ENCODE assay signal across 13 cellular contexts in genomic region chr6:116019428-116019827, GRCh38. TPM values are rescaled to one million over a fixed set of nuclear protein-coding genes. Genes with fewer than 3 reads are reported as not detected.
DNase-seq lines count a peak whose midpoint lies in the region; ATAC-seq, FAIRE-seq and TF ChIP-seq lines count a peak whose summit lies in the region.
"Had no signal": no experiment of that assay in that cellular context is flagged by ENCODE, and none has a peak within 500 bp of the region (broad histone marks: within the 10 kb centered on the region; RNA-seq: fewer than 3 reads in every experiment).

No MANE protein-coding gene starts in this region.

- H3K4me1 ChIP-seq in K562 (replicated peaks in 1 of 2; ENCODE audit: control insufficient read depth in 2 of 2, insufficient read depth in 2 of 2, low read length in 2 of 2), result no peaks in the 10 kb centered on the region

- no TSS peak for BruUV-seq in K562 (replicated peaks; lab: Mats Ljungman, UMichigan)

- H3K36me3 ChIP-seq in K562 (ENCODE audit: control insufficient read depth, insufficient read depth, low read length), result no peaks in the 10 kb centered on the region

- H3K4me1 Mint-ChIP-seq in activated CD4-positive, alpha-beta T cell treated with anti-CD3 and anti-CD28 coated beads, Interleukin-2, amount 10 ng/mL, durations not matched to agents 24 days and 14 days, result no peaks in the 10 kb centered on the region

- H3K27me3 Mint-ChIP-seq in activated CD4-positive, alpha-beta T cell treated with anti-CD3 and anti-CD28 coated beads, Interleukin-2, amount 10 ng/mL, durations not matched to agents 24 days and 14 days, result peaks cover 22% of the 10 kb centered on the region

- no peaks in the 10 kb centered on the region for H3K36me3 Mint-ChIP-seq in activated CD4-positive, alpha-beta T cell treated with anti-CD3 and anti-CD28 coated beads, Interleukin-2, amount 10 ng/mL, durations not matched to agents 24 days and 14 days (ENCODE audit: low read depth)
- H3K36me3 Mint-ChIP-seq: activated CD4-positive, alpha-beta memory T cell treated with anti-CD3 and anti-CD28 coated beads for 36 hours had no signal

- intact Hi-C loops in K562 (cut with micrococcal nuclease), result no loop called here
- intact Hi-C loops in activated CD4-positive, alpha-beta T cell treated with anti-CD3 and anti-CD28 coated beads, Interleukin-2, amount 10 ng/mL, durations not matched to agents 24 days and 14 days (cut with micrococcal nuclease), result no loop called here

- no peak overlapping the region for H3K4me3 ChIP-seq in K562

- peak; percentile 52 for FAIRE-seq in K562 (lab: Jason Lieb, UNC)

- no peaks in the 10 kb centered on the region for H3K9me3 Mint-ChIP-seq in activated CD4-positive, alpha-beta T cell treated with anti-CD3 and anti-CD28 coated beads, Interleukin-2, amount 10 ng/mL, durations not matched to agents 24 days and 14 days
- H3K9me3 Mint-ChIP-seq: activated CD4-positive, alpha-beta memory T cell treated with anti-CD3 and anti-CD28 coated beads for 36 hours had no signal

- TF ChIP-seq CTCF in K562 (IDR thresholded peaks at IDR 0.05 in 2 of 3, conservative IDR thresholded peaks at IDR 0.05 in 1 of 3; ENCODE audit: insufficient read depth in 2 of 3, low read depth in 1 of 3, low read length in 3 of 3) (no peak), RWPE1 (conservative IDR thresholded peaks at IDR 0.05; ENCODE audit: low read depth) (no peak)

- H3K9ac ChIP-seq in K562 (ENCODE audit: insufficient read depth in 1 of 2, low read depth in 2 of 2, low read length in 2 of 2), result no peak overlapping the region

- H3K4me2 ChIP-seq in K562 (ENCODE audit: insufficient read depth, low read length), result no peak overlapping the region

- no peak overlapping the region for H3K27ac Mint-ChIP-seq in activated CD4-positive, alpha-beta T cell treated with anti-CD3 and anti-CD28 coated beads, Interleukin-2, amount 10 ng/mL, durations not matched to agents 24 days and 14 days
- H3K27ac Mint-ChIP-seq: activated CD4-positive, alpha-beta memory T cell treated with anti-CD3 and anti-CD28 coated beads for 36 hours had no signal

- H3K79me2 ChIP-seq in K562 (ENCODE audit: control insufficient read depth, insufficient read depth, low read length), result no peaks in the 10 kb centered on the region

- no peaks in the 10 kb centered on the region for H3K9me3 ChIP-seq in K562 (replicated peaks; ENCODE audit: control insufficient read depth, insufficient read depth, low read depth, low read length)

- ATAC-seq in GM18861 (IDR thresholded peaks at IDR 0.05; ENCODE audit: unreplicated experiment) (peak; percentile 90), GM21447 (IDR thresholded peaks at IDR 0.05; ENCODE audit: unreplicated experiment) (peak; percentile 70), HG03097 (IDR thresholded peaks at IDR 0.05; ENCODE audit: low FRiP score, unreplicated experiment) (peak; percentile 72), K562 (no peak)

- no peak for TF ChIP-seq POLR2A in K562 (conservative IDR thresholded peaks at IDR 0.05)

- H3K27ac ChIP-seq in K562 (ENCODE audit: extremely low read depth, low read depth, low read length) (no peak overlapping the region), RWPE1 (no peak overlapping the region)
- H3K27ac ChIP-seq: HL-60 had no signal

- CTCF ChIA-PET in K562 (lab: Yijun Ruan, JAX; ENCODE audit: low intra/inter-chr PET ratio), result no interaction called here
- CTCF ChIA-PET in RWPE1 (lab: Yijun Ruan, JAX), result no interaction called here

- peak in 1 of 4 experiments; percentile 15 for DNase-seq in K562 (ENCODE audit: extremely low read depth in 1 of 4, low spot score in 3 of 4)
- DNase-seq in activated CD4-positive, alpha-beta T cell treated with anti-CD3 and anti-CD28 coated beads, Interleukin-2, amount 10 ng/mL, durations not matched to agents 24 days and 14 days, result no peak
- no peak for DNase-seq in stimulated activated CD4-positive, alpha-beta T cell treated with anti-CD3 and anti-CD28 coated beads, Interleukin-4, amount 100 ng/mL, for 4 hours
- no peak for DNase-seq in NCI-H345 treated with DMSO at 0.1 percent for 48 hours (lab: John Stamatoyannopoulos, UW; ENCODE audit: unreplicated experiment)
- DNase-seq in RWPE1 (ENCODE audit: low spot score), result no peak
- DNase-seq: activated CD4-positive, alpha-beta memory T cell treated with anti-CD3 and anti-CD28 coated beads for 36 hours; anterior cingulate cortex; DND-41; NCI-H187 treated with DMSO at 0.1 percent for 48 hours had no signal

- in situ Hi-C loops in K562 (cut with MboI), result no loop called here

- H3K4me3 Mint-ChIP-seq in activated CD4-positive, alpha-beta T cell treated with anti-CD3 and anti-CD28 coated beads, Interleukin-2, amount 10 ng/mL, durations not matched to agents 24 days and 14 days, result no peak overlapping the region
- H3K4me3 Mint-ChIP-seq: activated CD4-positive, alpha-beta memory T cell treated with anti-CD3 and anti-CD28 coated beads for 36 hours had no signal

- 6% methylated on average over 2 of the region's 2 CpGs for WGBS in K562 (ENCODE audit: insufficient coverage, low coverage, missing lambda C conversion rate)

- TF ChIP-seq RAD21 in K562 (CRISPR knock-in tag; conservative IDR thresholded peaks at IDR 0.05 in 1 of 2, IDR thresholded peaks at IDR 0.05 in 1 of 2), result no peak

- no peaks in the 10 kb centered on the region for H3K9me1 ChIP-seq in K562 (ENCODE audit: control insufficient read depth, insufficient read depth, low read length)

- TF ChIP-seq EP300 in K562 (IDR thresholded peaks at IDR 0.05; ENCODE audit: low read length), result no peak

- no peaks in the 10 kb centered on the region for H3K27me3 ChIP-seq in K562 (ENCODE audit: control insufficient read depth in 2 of 2, insufficient read depth in 2 of 2, low read length in 2 of 2)

- POLR2A ChIA-PET in K562 (lab: Yijun Ruan, JAX) (no interaction called here), RWPE1 (lab: Yijun Ruan, JAX; ENCODE audit: low non-redundant PET) (no interaction called here)

- no peak overlapping the region for H2AFZ ChIP-seq in K562 (ENCODE audit: low read depth, low read length)

- no peaks in the 10 kb centered on the region for H4K20me1 ChIP-seq in K562 (replicated peaks; ENCODE audit: control insufficient read depth, insufficient read depth, low read length)

TF ChIP-seq in K562, 482 proteins besides CTCF, POLR2A, EP300 and RAD21 (continues in another document):
- no peak for TF ChIP-seq POLR2B (IDR thresholded peaks at IDR 0.05; ENCODE audit: low read depth, partially characterized antibody)
- TF ChIP-seq IRF2 (CRISPR knock-in tag; IDR thresholded peaks at IDR 0.05), result no peak
- no peak for TF ChIP-seq HIVEP1 (CRISPR knock-in tag; IDR thresholded peaks at IDR 0.05)
- TF ChIP-seq ZNF274 (IDR thresholded peaks at IDR 0.05; ENCODE audit: borderline replicate concordance, low read depth, low read length), result no peak
- no peak for TF ChIP-seq ZNF282 (CRISPR knock-in tag; IDR thresholded peaks at IDR 0.05)
- no peak for TF ChIP-seq EWSR1 (IDR thresholded peaks at IDR 0.05; ENCODE audit: borderline replicate concordance, low read depth, partially characterized antibody)
- no peak for TF ChIP-seq NFE2 (IDR thresholded peaks at IDR 0.05; ENCODE audit: low read depth)
- no peak for TF ChIP-seq ZNF124 (CRISPR knock-in tag; IDR thresholded peaks at IDR 0.05)
- TF ChIP-seq CHD4 (IDR thresholded peaks at IDR 0.05; ENCODE audit: insufficient read depth, insufficient replicate concordance, low read depth, low read length, poor library complexity, severe bottlenecking), result no peak
- no peak for TF ChIP-seq U2AF1 (optimal IDR thresholded peaks at IDR 0.05; ENCODE audit: low read depth, low read length)
- TF ChIP-seq ATF6 (CRISPR knock-in tag; IDR thresholded peaks at IDR 0.05), result no peak
- TF ChIP-seq TEAD2 (tag; IDR thresholded peaks at IDR 0.05), result no peak
- no peak for TF ChIP-seq TRIM24 (IDR thresholded peaks at IDR 0.05)

RNA-seq across cellular contexts. Expression of gene FRK, which starts 41.3 kb away (rescaled TPM):
- total RNA-seq in K562 (2011; cell fraction: chromatin; rRNA removed; ENCODE audit: low replicate concordance), result 0.02 and 0.07 TPM in 2 replicates
- not detected in 2 replicates for total RNA-seq in K562 (2011; cell fraction: nucleolus; rRNA removed)
- total RNA-seq in K562 (2011; cell fraction: nucleoplasm; rRNA removed), result 0.07 TPM in 1 of 2 replicates, not detected in the other
- total RNA-seq in K562 (2014; rRNA removed) (0.09 and 0.16 TPM in 2 replicates), K562 (2014; rRNA removed; fragmentation: Illumina TruSeq; extraction: Trizol) (0.15 and 0.22 TPM in 2 replicates), K562 (2015; rRNA removed; fragmentation: Illumina TruSeq; extraction: Trizol) (0.29 and 0.34 TPM in 2 replicates), K562 (2021) (0.13 and 0.22 TPM in 2 replicates)
- polyA plus RNA-seq in K562 (2011; rRNA removed) (0.01 and 0.03 TPM in 2 replicates), K562 (2014; fragmentation: Illumina TruSeq; extraction: Trizol) (0.09 and 0.10 TPM in 2 replicates), K562 (2014; fragmentation: Nextera tagmentation; extraction: Ambion mirVana) (under 1 TPM; 0.03 to 0.07 TPM), K562 (2014; rRNA removed) (0.05 and 0.11 TPM in 2 replicates)
- under 0.01 and 0.01 TPM in 2 replicates for polyA plus RNA-seq in K562 (2011; cell fraction: cytosol; rRNA removed)
- polyA plus RNA-seq in K562 (2011; cell fraction: nucleus; rRNA removed), result 0.04 TPM in 2 replicates
- 0.14 and 0.19 TPM in 2 replicates for polyA plus RNA-seq in K562 (2012)
- polyA minus RNA-seq in K562 (2011; rRNA and poly(A)+ RNA removed), result 0.04 and 0.12 TPM in 2 replicates
- 0.09 TPM in 1 of 2 replicates, not detected in the other for polyA minus RNA-seq in K562 (2011; cell fraction: cytosol; rRNA and poly(A)+ RNA removed)
- polyA minus RNA-seq in K562 (2011; cell fraction: nucleus; rRNA and poly(A)+ RNA removed), result under 0.01 and 0.11 TPM in 2 replicates
- not detected in 2 replicates for total RNA-seq in activated CD4-positive, alpha-beta T cell treated with anti-CD3 and anti-CD28 coated beads, Interleukin-2, amount 10 ng/mL, durations not matched to agents 24 days and 14 days
